ENCODE assay signal across 9 cellular contexts in genomic region chr5:100841358-100842076, GRCh38.
A peak's percentile ranks its signal among the peaks of the same experiment; 100 is the strongest.
DNase-seq lines count a peak whose midpoint lies in the region; ATAC-seq, FAIRE-seq and TF ChIP-seq lines count a peak whose summit lies in the region.
"Had no signal": no experiment of that assay in that cellular context is flagged by ENCODE, and none has a peak within 500 bp of the region (broad histone marks: within the 10 kb centered on the region; RNA-seq: fewer than 3 reads in every experiment).

No MANE protein-coding gene starts in this region.

- H3K36me3 ChIP-seq in heart right ventricle (peaks cover 0 to 5% (median 0%) of the 10 kb centered on the region in 9 donors), endocrine pancreas (ENCODE audit: control insufficient read depth, insufficient read depth, low read length) (no peaks in the 10 kb centered on the region), upper lobe of left lung (no peaks in the 10 kb centered on the region), pancreas (no peaks in the 10 kb centered on the region)

- 57 to 58% methylated on average over 4 of the region's 4 CpGs for WGBS in heart right ventricle, 2 donors
- 59 to 62% methylated on average over 4 of the region's 4 CpGs for WGBS in upper lobe of left lung, 2 donors
- 70 to 71% methylated on average over 4 of the region's 4 CpGs for WGBS in pancreas, 2 donors

- H3K4me3 ChIP-seq in heart right ventricle (peak overlapping the region in 4 of 10 donors; percentile 4 to 18 (median 14)), endocrine pancreas (ENCODE audit: control insufficient read depth, insufficient read depth, low read length) (peak overlapping the region; percentile 0), upper lobe of left lung (peak overlapping the region in 1 of 4 donors; percentile 3), pancreas (no peak overlapping the region)

- intact Hi-C loops in heart right ventricle (cut with DNase I) (loop anchor here in 3 of 10 donors (5.0 to 10.0 kb wide), 3 partner anchors 51 to 63 kb away; partner anchors contain the start of gene ST8SIA4 (in 2 of the 3)), Right ventricle myocardium superior (cut with DNase I) (no loop called here), pancreas (cut with DNase I) (no loop called here), left cardiac atrium (cut with DNase I) (no loop called here)

- peaks cover 0 to 63% (median 19%) of the 10 kb centered on the region in 9 donors for H3K4me1 ChIP-seq in heart right ventricle
- H3K4me1 ChIP-seq in endocrine pancreas (ENCODE audit: control insufficient read depth, insufficient read depth, low read length), result peaks cover 5% of the 10 kb centered on the region
- H3K4me1 ChIP-seq in upper lobe of left lung, result peaks cover 14 to 33% (median 26%) of the 10 kb centered on the region in 4 donors
- H3K4me1 ChIP-seq in pancreas, result no peaks in the 10 kb centered on the region

- peak overlapping the region in 7 of 10 donors; percentile 7 to 65 (median 56) for H3K27ac ChIP-seq in heart right ventricle
- peak overlapping the region in 3 of 4 donors; percentile 21 to 41 (median 31) for H3K27ac ChIP-seq in upper lobe of left lung
- H3K27ac ChIP-seq in pancreas, result no peak overlapping the region
- H3K27ac ChIP-seq: C4-2B had no signal

- H3K9me3 ChIP-seq in heart right ventricle, result no peaks in the 10 kb centered on the region
- H3K9me3 ChIP-seq in endocrine pancreas (ENCODE audit: control insufficient read depth, low read length), result no peaks in the 10 kb centered on the region
- H3K9me3 ChIP-seq in upper lobe of left lung, result no peaks in the 10 kb centered on the region
- no peaks in the 10 kb centered on the region for H3K9me3 ChIP-seq in pancreas

- TF ChIP-seq POLR2A in upper lobe of left lung (IDR thresholded peaks at IDR 0.05), result no peak

- H3K27me3 ChIP-seq in heart right ventricle, result no peaks in the 10 kb centered on the region
- no peaks in the 10 kb centered on the region for H3K27me3 ChIP-seq in endocrine pancreas (ENCODE audit: control insufficient read depth, insufficient read depth, low read length)
- H3K27me3 ChIP-seq in upper lobe of left lung, result no peaks in the 10 kb centered on the region
- H3K27me3 ChIP-seq in pancreas, result no peaks in the 10 kb centered on the region

- H3K9ac ChIP-seq in endocrine pancreas (ENCODE audit: control insufficient read depth, insufficient read depth, low read length), result no peak overlapping the region

- DNase-seq in heart right ventricle, result no peak
- DNase-seq in Right ventricle myocardium superior, result no peak
- no peak for DNase-seq in upper lobe of left lung
- DNase-seq in pancreas, result no peak
- DNase-seq in foreskin melanocyte, result no peak
- no peak for DNase-seq in left cardiac atrium

- no peak for FAIRE-seq in pancreas (lab: Jason Lieb, UNC)

- no peak for TF ChIP-seq EP300 in upper lobe of left lung (IDR thresholded peaks at IDR 0.05)

- ATAC-seq in heart right ventricle (peak in 3 of 8 donors; percentile 39 to 51 (median 40)), Right ventricle myocardium superior (ENCODE audit: poor library complexity) (no peak), HG03558 (IDR thresholded peaks at IDR 0.05; ENCODE audit: extremely low read depth, unreplicated experiment) (peak; percentile 29), upper lobe of left lung (ENCODE audit: low FRiP score in 2 of 2) (no peak), pancreas (no peak), left cardiac atrium (no peak)

- no peak for TF ChIP-seq CTCF in heart right ventricle (IDR thresholded peaks at IDR 0.05)
- TF ChIP-seq CTCF in upper lobe of left lung (IDR thresholded peaks at IDR 0.05), result no peak
- no peak for TF ChIP-seq CTCF in pancreas (IDR thresholded peaks at IDR 0.05)

Comparison
In these comparisons a context has a peak if more than half of its experiments do, and no peak if none do; other contexts are left out.
1. H3K27ac ChIP-seq: peak in heart right ventricle (7 of 10) and upper lobe of left lung (3 of 4); none in pancreas (0 of 4).